1 cellular context compared by ENCODE assay signal in genomic region chr15:31160740-31161495, GRCh38.
TF ChIP-seq lines count a peak whose summit lies in the region.

No MANE protein-coding gene starts in this region.

TF ChIP-seq in H1, 55 proteins besides CTCF, POLR2A, EP300 and RAD21:
- TF ChIP-seq RXRA (IDR thresholded peaks at IDR 0.05; ENCODE audit: insufficient read depth, low read depth, low read length) (no peak), ZNF274 (IDR thresholded peaks at IDR 0.05; ENCODE audit: borderline replicate concordance, extremely low read depth, low read length) (no peak), RFX5 (IDR thresholded peaks at IDR 0.05; ENCODE audit: borderline replicate concordance, low read depth, low read length) (no peak), CBX8 (IDR thresholded peaks at IDR 0.05; ENCODE audit: borderline replicate concordance, low read depth, low read length) (no peak), POLR2AphosphoS5 (IDR thresholded peaks at IDR 0.05; ENCODE audit: low read depth, low read length) (no peak), SIX5 (IDR thresholded peaks at IDR 0.05; ENCODE audit: low read depth, low read length) (no peak), SIRT6 (IDR thresholded peaks at IDR 0.05; ENCODE audit: low read length) (no peak), RNF2 (IDR thresholded peaks at IDR 0.05; ENCODE audit: borderline replicate concordance, low read depth, low read length, missing control alignments, poor library complexity, severe bottlenecking) (no peak), E2F6 (IDR thresholded peaks at IDR 0.05) (no peak), FOSL1 (IDR thresholded peaks at IDR 0.05; ENCODE audit: insufficient read depth, low read depth, low read length) (no peak), KDM1A (IDR thresholded peaks at IDR 0.05; ENCODE audit: borderline replicate concordance, low read length) (no peak), HDAC2 (IDR thresholded peaks at IDR 0.05; ENCODE audit: borderline replicate concordance in 1 of 2, low read depth in 2 of 2, low read length in 2 of 2) (no peak), JUND (IDR thresholded peaks at IDR 0.05; ENCODE audit: low read length) (no peak), EZH2 (IDR thresholded peaks at IDR 0.05; ENCODE audit: low read depth, low read length, severe bottlenecking) (no peak), NRF1 (IDR thresholded peaks at IDR 0.05; ENCODE audit: low read depth, low read length) (no peak), YY1 (IDR thresholded peaks at IDR 0.05; ENCODE audit: low read depth, low read length) (no peak), USF2 (IDR thresholded peaks at IDR 0.05; ENCODE audit: low read length) (no peak), SAP30 (IDR thresholded peaks at IDR 0.05; ENCODE audit: insufficient read depth, insufficient replicate concordance, low read length) (no peak), BRCA1 (IDR thresholded peaks at IDR 0.05; ENCODE audit: low read depth, low read length) (no peak)
- TF ChIP-seq, protein P1, sequence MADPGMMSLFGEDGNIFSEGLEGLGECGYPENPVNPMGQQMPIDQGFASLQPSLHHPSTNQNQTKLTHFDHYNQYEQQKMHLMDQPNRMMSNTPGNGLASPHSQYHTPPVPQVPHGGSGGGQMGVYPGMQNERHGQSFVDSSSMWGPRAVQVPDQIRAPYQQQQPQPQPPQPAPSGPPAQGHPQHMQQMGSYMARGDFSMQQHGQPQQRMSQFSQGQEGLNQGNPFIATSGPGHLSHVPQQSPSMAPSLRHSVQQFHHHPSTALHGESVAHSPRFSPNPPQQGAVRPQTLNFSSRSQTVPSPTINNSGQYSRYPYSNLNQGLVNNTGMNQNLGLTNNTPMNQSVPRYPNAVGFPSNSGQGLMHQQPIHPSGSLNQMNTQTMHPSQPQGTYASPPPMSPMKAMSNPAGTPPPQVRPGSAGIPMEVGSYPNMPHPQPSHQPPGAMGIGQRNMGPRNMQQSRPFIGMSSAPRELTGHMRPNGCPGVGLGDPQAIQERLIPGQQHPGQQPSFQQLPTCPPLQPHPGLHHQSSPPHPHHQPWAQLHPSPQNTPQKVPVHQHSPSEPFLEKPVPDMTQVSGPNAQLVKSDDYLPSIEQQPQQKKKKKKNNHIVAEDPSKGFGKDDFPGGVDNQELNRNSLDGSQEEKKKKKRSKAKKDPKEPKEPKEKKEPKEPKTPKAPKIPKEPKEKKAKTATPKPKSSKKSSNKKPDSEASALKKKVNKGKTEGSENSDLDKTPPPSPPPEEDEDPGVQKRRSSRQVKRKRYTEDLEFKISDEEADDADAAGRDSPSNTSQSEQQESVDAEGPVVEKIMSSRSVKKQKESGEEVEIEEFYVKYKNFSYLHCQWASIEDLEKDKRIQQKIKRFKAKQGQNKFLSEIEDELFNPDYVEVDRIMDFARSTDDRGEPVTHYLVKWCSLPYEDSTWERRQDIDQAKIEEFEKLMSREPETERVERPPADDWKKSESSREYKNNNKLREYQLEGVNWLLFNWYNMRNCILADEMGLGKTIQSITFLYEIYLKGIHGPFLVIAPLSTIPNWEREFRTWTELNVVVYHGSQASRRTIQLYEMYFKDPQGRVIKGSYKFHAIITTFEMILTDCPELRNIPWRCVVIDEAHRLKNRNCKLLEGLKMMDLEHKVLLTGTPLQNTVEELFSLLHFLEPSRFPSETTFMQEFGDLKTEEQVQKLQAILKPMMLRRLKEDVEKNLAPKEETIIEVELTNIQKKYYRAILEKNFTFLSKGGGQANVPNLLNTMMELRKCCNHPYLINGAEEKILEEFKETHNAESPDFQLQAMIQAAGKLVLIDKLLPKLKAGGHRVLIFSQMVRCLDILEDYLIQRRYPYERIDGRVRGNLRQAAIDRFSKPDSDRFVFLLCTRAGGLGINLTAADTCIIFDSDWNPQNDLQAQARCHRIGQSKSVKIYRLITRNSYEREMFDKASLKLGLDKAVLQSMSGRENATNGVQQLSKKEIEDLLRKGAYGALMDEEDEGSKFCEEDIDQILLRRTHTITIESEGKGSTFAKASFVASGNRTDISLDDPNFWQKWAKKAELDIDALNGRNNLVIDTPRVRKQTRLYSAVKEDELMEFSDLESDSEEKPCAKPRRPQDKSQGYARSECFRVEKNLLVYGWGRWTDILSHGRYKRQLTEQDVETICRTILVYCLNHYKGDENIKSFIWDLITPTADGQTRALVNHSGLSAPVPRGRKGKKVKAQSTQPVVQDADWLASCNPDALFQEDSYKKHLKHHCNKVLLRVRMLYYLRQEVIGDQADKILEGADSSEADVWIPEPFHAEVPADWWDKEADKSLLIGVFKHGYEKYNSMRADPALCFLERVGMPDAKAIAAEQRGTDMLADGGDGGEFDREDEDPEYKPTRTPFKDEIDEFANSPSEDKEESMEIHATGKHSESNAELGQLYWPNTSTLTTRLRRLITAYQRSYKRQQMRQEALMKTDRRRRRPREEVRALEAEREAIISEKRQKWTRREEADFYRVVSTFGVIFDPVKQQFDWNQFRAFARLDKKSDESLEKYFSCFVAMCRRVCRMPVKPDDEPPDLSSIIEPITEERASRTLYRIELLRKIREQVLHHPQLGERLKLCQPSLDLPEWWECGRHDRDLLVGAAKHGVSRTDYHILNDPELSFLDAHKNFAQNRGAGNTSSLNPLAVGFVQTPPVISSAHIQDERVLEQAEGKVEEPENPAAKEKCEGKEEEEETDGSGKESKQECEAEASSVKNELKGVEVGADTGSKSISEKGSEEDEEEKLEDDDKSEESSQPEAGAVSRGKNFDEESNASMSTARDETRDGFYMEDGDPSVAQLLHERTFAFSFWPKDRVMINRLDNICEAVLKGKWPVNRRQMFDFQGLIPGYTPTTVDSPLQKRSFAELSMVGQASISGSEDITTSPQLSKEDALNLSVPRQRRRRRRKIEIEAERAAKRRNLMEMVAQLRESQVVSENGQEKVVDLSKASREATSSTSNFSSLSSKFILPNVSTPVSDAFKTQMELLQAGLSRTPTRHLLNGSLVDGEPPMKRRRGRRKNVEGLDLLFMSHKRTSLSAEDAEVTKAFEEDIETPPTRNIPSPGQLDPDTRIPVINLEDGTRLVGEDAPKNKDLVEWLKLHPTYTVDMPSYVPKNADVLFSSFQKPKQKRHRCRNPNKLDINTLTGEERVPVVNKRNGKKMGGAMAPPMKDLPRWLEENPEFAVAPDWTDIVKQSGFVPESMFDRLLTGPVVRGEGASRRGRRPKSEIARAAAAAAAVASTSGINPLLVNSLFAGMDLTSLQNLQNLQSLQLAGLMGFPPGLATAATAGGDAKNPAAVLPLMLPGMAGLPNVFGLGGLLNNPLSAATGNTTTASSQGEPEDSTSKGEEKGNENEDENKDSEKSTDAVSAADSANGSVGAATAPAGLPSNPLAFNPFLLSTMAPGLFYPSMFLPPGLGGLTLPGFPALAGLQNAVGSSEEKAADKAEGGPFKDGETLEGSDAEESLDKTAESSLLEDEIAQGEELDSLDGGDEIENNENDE (IDR thresholded peaks at IDR 0.05; ENCODE audit: insufficient replicate concordance, low read length): no peak
